Comparison of ENCODE assay signal across 8 cellular contexts in the genomic region with DNA sequence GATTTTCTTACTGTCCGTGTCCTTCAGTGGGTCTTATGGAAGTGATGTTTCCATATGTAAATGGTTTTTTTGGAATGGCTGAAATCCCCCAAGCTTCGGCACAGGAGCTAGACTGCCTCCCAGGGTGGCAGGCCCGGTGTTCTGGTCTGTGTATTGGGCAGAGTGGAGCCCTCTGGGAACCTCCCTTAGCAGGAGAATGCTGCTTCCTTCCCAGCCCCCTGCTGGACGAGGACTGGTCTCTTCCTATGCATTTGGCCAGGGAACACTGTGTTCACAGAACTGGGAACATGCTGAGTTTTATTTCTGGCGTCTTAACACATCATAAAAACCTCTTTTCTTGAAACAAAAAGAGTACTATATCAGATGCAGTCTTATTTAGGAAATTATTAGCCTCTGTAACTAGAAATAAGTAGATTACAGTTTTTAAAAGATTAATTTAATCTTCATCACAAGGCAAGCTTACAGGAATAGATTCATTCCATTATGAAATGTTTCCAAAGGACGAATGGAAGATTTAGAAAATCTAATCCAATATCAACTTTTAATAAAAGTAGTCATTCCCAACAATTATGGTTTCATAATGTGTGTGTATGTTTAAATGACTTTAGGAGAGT. TPM values are rescaled to one million over a fixed set of nuclear protein-coding genes. Genes with fewer than 3 reads are reported as not detected.
DNase-seq lines count a peak whose midpoint lies in the region; ATAC-seq lines count a peak whose summit lies in the region.

No MANE protein-coding gene starts in this region.

- peak overlapping the region; percentile 92 for H2AK5ac ChIP-seq in mesenchymal stem cell (ENCODE audit: low read length, severe bottlenecking)

- no peak overlapping the region for H3K14ac ChIP-seq in mesenchymal stem cell (ENCODE audit: low read length in 2 of 2)

- no peaks in the 10 kb centered on the region for H3K9me3 Mint-ChIP-seq in activated CD4-positive, alpha-beta T cell treated with anti-CD3 and anti-CD28 coated beads for 36 hours (ENCODE audit: low read depth)

- no peak overlapping the region for H2AFZ ChIP-seq in mesenchymal stem cell (ENCODE audit: low read depth, low read length)

- no peak overlapping the region for H3K4ac ChIP-seq in mesenchymal stem cell (ENCODE audit: low read depth in 1 of 2, low read length in 2 of 2)

- CTCF ChIA-PET in activated CD4-positive, alpha-beta T cell treated with anti-CD3 and anti-CD28 coated beads for 36 hours (lab: Charles Lee): interaction anchor here (1.0 to 3.5 kb wide), 3 partner anchors 13 to 266 kb away, joined by 3 to 16 read pairs (median 6); no protein-coding TSS in a partner anchor

- no peaks in the 10 kb centered on the region for H3K9me3 ChIP-seq in mesenchymal stem cell (ENCODE audit: control insufficient read depth, low read length)

- no peak for ATAC-seq in activated CD4-positive, alpha-beta T cell treated with anti-CD3 and anti-CD28 coated beads for 36 hours

- peak overlapping the region; percentile 39 for H3K9ac ChIP-seq in mesenchymal stem cell (ENCODE audit: low read length)

- peak overlapping the region; percentile 75 to 94 for H2BK12ac ChIP-seq in mesenchymal stem cell (ENCODE audit: low read length in 2 of 2)

- H3K4me3 ChIP-seq in mesenchymal stem cell (ENCODE audit: insufficient read depth in 1 of 2, low read depth in 1 of 2, low read length in 2 of 2): no peak overlapping the region

- no peak overlapping the region for H3K27ac Mint-ChIP-seq in activated CD4-positive, alpha-beta T cell treated with anti-CD3 and anti-CD28 coated beads for 36 hours

- intact Hi-C loops in activated CD4-positive, alpha-beta T cell treated with anti-CD3 and anti-CD28 coated beads for 36 hours (cut with DNase I, micrococcal nuclease): loop anchor here in 1 of 2 experiments (10.0 kb wide), 1 partner anchor 428 kb away; no protein-coding TSS in a partner anchor

- no peak overlapping the region for H3K23ac ChIP-seq in mesenchymal stem cell (ENCODE audit: low read length in 2 of 2)

- no peak overlapping the region for H2BK5ac ChIP-seq in mesenchymal stem cell (ENCODE audit: low read depth, low read length, poor library complexity, severe bottlenecking)

- peak overlapping the region; percentile 77 for H4K8ac ChIP-seq in mesenchymal stem cell (ENCODE audit: low read length)

- H3K4me2 ChIP-seq in mesenchymal stem cell (ENCODE audit: low read length, poor library complexity, severe bottlenecking): no peak overlapping the region

- H3K27me3 ChIP-seq in mesenchymal stem cell (ENCODE audit: control insufficient read depth in 1 of 2, insufficient read depth in 1 of 2, low read length in 2 of 2): no peaks in the 10 kb centered on the region

- no peaks in the 10 kb centered on the region for H3K79me1 ChIP-seq in mesenchymal stem cell (replicated peaks; ENCODE audit: low read length, poor library complexity, severe bottlenecking)

- DNase-seq in Daoy (ENCODE audit: low read depth) (peak; percentile 70), NAMALWA (ENCODE audit: low spot score) (peak; percentile 22), cerebellar cortex (ENCODE audit: low spot score) (peak; percentile 51), mesenchymal stem cell (peak; percentile 70), NCI-H128 (lab: John Stamatoyannopoulos, UW; ENCODE audit: unreplicated experiment) (no peak)
- DNase-seq in stimulated activated naive CD4-positive, alpha-beta T cell (lab: John Stamatoyannopoulos, UW): no peak
- DNase-seq in activated CD4-positive, alpha-beta T cell treated with anti-CD3 and anti-CD28 coated beads for 36 hours: no peak
- DNase-seq in stimulated activated CD4-positive, alpha-beta T cell treated with anti-CD3 and anti-CD28 coated beads, Interleukin-4, amount 100 ng/mL, for 4 hours: no peak

- no peaks in the 10 kb centered on the region for H3K36me3 ChIP-seq in mesenchymal stem cell (ENCODE audit: control insufficient read depth in 1 of 2, insufficient read depth in 2 of 2, low read depth in 1 of 2, low read length in 2 of 2)

- H3K27ac ChIP-seq in mesenchymal stem cell (ENCODE audit: low read length, poor library complexity, severe bottlenecking): no peak overlapping the region

- no peaks in the 10 kb centered on the region for H3K27me3 Mint-ChIP-seq in activated CD4-positive, alpha-beta T cell treated with anti-CD3 and anti-CD28 coated beads for 36 hours

- POLR2A ChIA-PET in activated CD4-positive, alpha-beta T cell treated with anti-CD3 and anti-CD28 coated beads for 36 hours (lab: Charles Lee): interaction anchor here (0.6 kb wide), 1 partner anchor 63 kb away, joined by 3 read pairs; no protein-coding TSS in a partner anchor

- H3K4me1 ChIP-seq in mesenchymal stem cell (ENCODE audit: control insufficient read depth, insufficient read depth, low read depth, low read length): peaks cover 19% of the 10 kb centered on the region

- peaks cover 13% of the 10 kb centered on the region for H3K4me1 Mint-ChIP-seq in activated CD4-positive, alpha-beta T cell treated with anti-CD3 and anti-CD28 coated beads for 36 hours

- WGBS in mesenchymal stem cell: 32% methylated on average over 4 of the region's 6 CpGs

- peak overlapping the region in 1 of 2 experiments; percentile 1 for H3K18ac ChIP-seq in mesenchymal stem cell (ENCODE audit: low read depth in 1 of 2, low read length in 2 of 2)

- H2BK15ac ChIP-seq in mesenchymal stem cell (ENCODE audit: low read depth, poor library complexity, severe bottlenecking): no peak overlapping the region

- peak overlapping the region; percentile 65 for H4K91ac ChIP-seq in mesenchymal stem cell (ENCODE audit: low read length)

- H3K4me3 Mint-ChIP-seq in activated CD4-positive, alpha-beta T cell treated with anti-CD3 and anti-CD28 coated beads for 36 hours: no peak overlapping the region

- H3K36me3 Mint-ChIP-seq in activated CD4-positive, alpha-beta T cell treated with anti-CD3 and anti-CD28 coated beads for 36 hours (ENCODE audit: low read depth): peaks cover 45% of the 10 kb centered on the region

- H2BK120ac ChIP-seq in mesenchymal stem cell (ENCODE audit: low read depth, low read length): no peak overlapping the region

RNA-seq across cellular contexts. Expression of a gene that starts 56.6 kb away (rescaled TPM):
- 1.5 and 6.5 TPM in 2 replicates for total RNA-seq in Daoy (2014; rRNA removed; shearing (Covaris generic))
- polyA plus RNA-seq in mesenchymal stem cell (2013, experiment 1 of 2): 2.1 TPM
- polyA plus RNA-seq in mesenchymal stem cell (2013, experiment 2 of 2): 2.3 TPM
- 100 to 1,000 TPM; 163 to 180 TPM for total RNA-seq in activated CD4-positive, alpha-beta T cell treated with anti-CD3 and anti-CD28 coated beads for 36 hours

Comparison
In these comparisons a context has a peak if more than half of its experiments do, and no peak if none do; other contexts are left out.
1. DNase-seq: peak in Daoy (single experiment), NAMALWA (single experiment), cerebellar cortex (single experiment) and mesenchymal stem cell (single experiment); none in stimulated activated naive CD4-positive, alpha-beta T cell (0 of 6), activated CD4-positive, alpha-beta T cell treated with anti-CD3 and anti-CD28 coated beads for 36 hours (single experiment), NCI-H128 (single experiment) and stimulated activated CD4-positive, alpha-beta T cell treated with anti-CD3 and anti-CD28 coated beads, Interleukin-4, amount 100 ng/mL, for 4 hours (0 of 2).
2. RNA of a gene that starts 56.6 kb away (total RNA-seq): 163 to 180 TPM in activated CD4-positive, alpha-beta T cell treated with anti-CD3 and anti-CD28 coated beads for 36 hours; 1.5 to 6.5 TPM in Daoy; every median in the first group is over 10 times any median in the second.